ENCODE assay signal across 7 cellular contexts in the genomic region with DNA sequence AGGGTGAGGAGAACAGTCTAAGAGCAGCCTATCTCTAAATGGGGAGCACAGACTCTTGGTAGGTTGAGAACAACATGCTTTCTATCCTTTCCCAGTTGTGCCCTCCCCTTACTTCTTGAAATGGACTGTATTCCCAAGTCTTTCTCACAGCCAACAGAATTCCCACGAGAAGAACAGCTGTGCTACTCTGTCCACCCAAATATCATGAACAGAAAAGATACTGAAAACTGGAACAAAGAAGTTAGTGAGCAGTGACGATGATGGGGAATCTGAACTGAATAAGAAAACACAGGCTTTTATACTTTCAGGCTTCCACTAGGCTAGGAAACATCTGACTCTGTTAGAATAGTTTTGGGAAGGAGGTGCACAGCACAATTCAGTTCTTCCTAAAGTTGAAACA. TPM values are rescaled to one million over a fixed set of nuclear protein-coding genes. Genes with fewer than 3 reads are reported as not detected.
A peak's percentile ranks its signal among the peaks of the same experiment; 100 is the strongest.
DNase-seq lines count a peak whose midpoint lies in the region; ATAC-seq, FAIRE-seq and TF ChIP-seq lines count a peak whose summit lies in the region.
"Had no signal": no experiment of that assay in that cellular context is flagged by ENCODE, and none has a peak within 500 bp of the region (broad histone marks: within the 10 kb centered on the region; RNA-seq: fewer than 3 reads in every experiment).

No MANE protein-coding gene starts in this region.

- ATAC-seq in GM18511 (IDR thresholded peaks at IDR 0.05; ENCODE audit: unreplicated experiment) (no peak), GM19397 (IDR thresholded peaks at IDR 0.05; ENCODE audit: unreplicated experiment) (no peak)

- CTCF ChIA-PET in activated CD4-positive, alpha-beta T cell treated with anti-CD3 and anti-CD28 coated beads, Interleukin-2, amount 10 ng/mL, durations not matched to agents 7 days and 5 days (lab: Charles Lee): interaction anchor here (0.6 to 1.0 kb wide), 3 partner anchors 23 to 44 kb away, joined by 3 to 4 read pairs (median 3); no protein-coding TSS in a partner anchor
- CTCF ChIA-PET in endothelial cell of umbilical vein (lab: Charles Lee): interaction anchor here (0.8 to 2.6 kb wide), 3 partner anchors 34 to 280 kb away, joined by 3 to 8 read pairs (median 5); a partner anchor contains a TSS

- H3K27me3 ChIP-seq in endothelial cell of umbilical vein (ENCODE audit: control insufficient read depth in 2 of 2, insufficient read depth in 2 of 2, low read length in 2 of 2): no peaks in the 10 kb centered on the region

- H3K36me3 Mint-ChIP-seq in activated CD4-positive, alpha-beta T cell treated with anti-CD3 and anti-CD28 coated beads, Interleukin-2, amount 10 ng/mL, durations not matched to agents 7 days and 5 days (ENCODE audit: low read depth): peaks cover 74% of the 10 kb centered on the region

- dilution Hi-C loops in endothelial cell of umbilical vein (cut with MboI; ENCODE audit: extremely low pct_ligation_motif_present, low sequenced_read_pairs): no loop called here

- H3K4me3 Mint-ChIP-seq in activated CD4-positive, alpha-beta T cell treated with anti-CD3 and anti-CD28 coated beads, Interleukin-2, amount 10 ng/mL, durations not matched to agents 7 days and 5 days: peak overlapping the region; percentile 95

- peaks cover 9% of the 10 kb centered on the region for H4K20me1 ChIP-seq in endothelial cell of umbilical vein (replicated peaks; ENCODE audit: control insufficient read depth, extremely low read depth, insufficient read depth, low read length)

- peak overlapping the region; percentile 71 for H3K4me2 ChIP-seq in endothelial cell of umbilical vein (ENCODE audit: insufficient read depth, low read length)

- DNase-seq in activated CD4-positive, alpha-beta T cell treated with anti-CD3 and anti-CD28 coated beads, Interleukin-2, amount 10 ng/mL, durations not matched to agents 7 days and 5 days: no peak
- no peak for DNase-seq in activated CD4-positive, alpha-beta T cell treated with anti-CD3 and anti-CD28 coated beads for 4 hours
- no peak for DNase-seq in endothelial cell of umbilical vein (ENCODE audit: low read depth, low spot score)
- peak; percentile 4 for DNase-seq in stimulated activated CD8-positive, alpha-beta memory T cell treated with anti-CD3 and anti-CD28 coated beads, Interleukin-4, amount 100 ng/mL, for 48 hours

- H3K9ac ChIP-seq in endothelial cell of umbilical vein (replicated peaks; ENCODE audit: extremely low read depth, insufficient read depth, low read length): peak overlapping the region; percentile 16

- no peaks in the 10 kb centered on the region for H3K27me3 Mint-ChIP-seq in activated CD4-positive, alpha-beta T cell treated with anti-CD3 and anti-CD28 coated beads, Interleukin-2, amount 10 ng/mL, durations not matched to agents 7 days and 5 days

- H3K4me1 Mint-ChIP-seq in activated CD4-positive, alpha-beta T cell treated with anti-CD3 and anti-CD28 coated beads, Interleukin-2, amount 10 ng/mL, durations not matched to agents 7 days and 5 days: peaks cover 65% of the 10 kb centered on the region

- H3K4me3 ChIP-seq in endothelial cell of umbilical vein (replicated peaks in 1 of 3; ENCODE audit: insufficient read depth in 1 of 3, low read depth in 1 of 3, low read length in 3 of 3): no peak overlapping the region

- no peaks in the 10 kb centered on the region for H3K9me3 Mint-ChIP-seq in activated CD4-positive, alpha-beta T cell treated with anti-CD3 and anti-CD28 coated beads, Interleukin-2, amount 10 ng/mL, durations not matched to agents 7 days and 5 days

- intact Hi-C loops in endothelial cell of umbilical vein (cut with micrococcal nuclease): no loop called here

- no peak for TF ChIP-seq CTCF in endothelial cell of umbilical vein (IDR thresholded peaks at IDR 0.05; ENCODE audit: extremely low read depth in 1 of 2, insufficient read depth in 1 of 2, low read depth in 1 of 2, low read length in 2 of 2)

- peak overlapping the region; percentile 80 for H3K27ac Mint-ChIP-seq in activated CD4-positive, alpha-beta T cell treated with anti-CD3 and anti-CD28 coated beads, Interleukin-2, amount 10 ng/mL, durations not matched to agents 7 days and 5 days

- H3K27ac ChIP-seq in endothelial cell of umbilical vein (ENCODE audit: insufficient read depth, low read depth, low read length): no peak overlapping the region

- no peak for TF ChIP-seq POLR2A in endothelial cell of umbilical vein (IDR thresholded peaks at IDR 0.05; ENCODE audit: low read depth, low read length)

- peaks cover 33% of the 10 kb centered on the region for H3K4me1 ChIP-seq in endothelial cell of umbilical vein (ENCODE audit: control insufficient read depth, extremely low read depth, insufficient read depth, low read length)

- POLR2A ChIA-PET in activated CD4-positive, alpha-beta T cell treated with anti-CD3 and anti-CD28 coated beads, Interleukin-2, amount 10 ng/mL, durations not matched to agents 7 days and 5 days (lab: Charles Lee): no interaction called here
- POLR2A ChIA-PET in endothelial cell of umbilical vein (lab: Charles Lee): no interaction called here

- peaks cover 9 to 12% of the 10 kb centered on the region in 2 experiments for H3K36me3 ChIP-seq in endothelial cell of umbilical vein (ENCODE audit: control insufficient read depth in 2 of 2, extremely low read depth in 1 of 2, insufficient read depth in 2 of 2, low read length in 2 of 2)

- FAIRE-seq in endothelial cell of umbilical vein (lab: Jason Lieb, UNC): no peak
- FAIRE-seq: colon had no signal

- no peaks in the 10 kb centered on the region for H3K9me1 ChIP-seq in endothelial cell of umbilical vein (replicated peaks; ENCODE audit: control insufficient read depth, extremely low read depth, insufficient read depth, low read length)

- no peaks in the 10 kb centered on the region for H3K9me3 ChIP-seq in endothelial cell of umbilical vein (replicated peaks; ENCODE audit: control insufficient read depth, insufficient read depth, low read length)

- no peak overlapping the region for H2AFZ ChIP-seq in endothelial cell of umbilical vein (ENCODE audit: low read depth, low read length)

- no TSS peak for BruUV-seq in endothelial cell of umbilical vein (replicated peaks; lab: Mats Ljungman, UMichigan)

- peaks cover 79% of the 10 kb centered on the region for H3K79me2 ChIP-seq in endothelial cell of umbilical vein (ENCODE audit: control insufficient read depth, insufficient read depth, low read length)

TF ChIP-seq in endothelial cell of umbilical vein, 7 proteins besides CTCF, POLR2A, EP300 and RAD21 (continues in another document):
- TF ChIP-seq POLR2AphosphoS5 (IDR thresholded peaks at IDR 0.05; ENCODE audit: insufficient read depth, low read depth, low read length) (no peak), FOS (IDR thresholded peaks at IDR 0.05; ENCODE audit: borderline replicate concordance, insufficient read depth, low read length) (no peak)

RNA-seq across cellular contexts. Expression of a gene that starts 3.4 kb away (rescaled TPM):
- total RNA-seq in activated CD4-positive, alpha-beta T cell treated with anti-CD3 and anti-CD28 coated beads, Interleukin-2, amount 10 ng/mL, durations not matched to agents 7 days and 5 days: 100 to 1,000 TPM; 805 to 843 TPM
- total RNA-seq in endothelial cell of umbilical vein: 886 and 892 TPM in 2 replicates
- polyA plus RNA-seq in endothelial cell of umbilical vein: 130 and 260 TPM in 2 replicates
- polyA plus RNA-seq in endothelial cell of umbilical vein (2011; cell fraction: cytosol; rRNA removed): 311 and 453 TPM in 2 replicates
- 103 and 153 TPM in 2 replicates for polyA plus RNA-seq in endothelial cell of umbilical vein (2011; cell fraction: nucleus; rRNA removed)
- 1,629 and 2,020 TPM in 2 replicates for polyA plus RNA-seq in endothelial cell of umbilical vein (2012)
- 252 TPM in 2 replicates for polyA minus RNA-seq in endothelial cell of umbilical vein
- 136 TPM for polyA minus RNA-seq in endothelial cell of umbilical vein (2011; cell fraction: cytosol; rRNA and poly(A)+ RNA removed)
- polyA minus RNA-seq in endothelial cell of umbilical vein (2011; cell fraction: nucleus; rRNA and poly(A)+ RNA removed): 36.7 and 40.2 TPM in 2 replicates

RNA-seq across cellular contexts. Expression of a gene that starts 30.4 kb away (rescaled TPM):
- 10 to 100 TPM; 48.0 to 52.9 TPM for total RNA-seq in activated CD4-positive, alpha-beta T cell treated with anti-CD3 and anti-CD28 coated beads, Interleukin-2, amount 10 ng/mL, durations not matched to agents 7 days and 5 days
- total RNA-seq in endothelial cell of umbilical vein: 12.1 and 13.4 TPM in 2 replicates
- polyA plus RNA-seq in endothelial cell of umbilical vein: 8.0 and 10.9 TPM in 2 replicates
- 12.4 and 15.2 TPM in 2 replicates for polyA plus RNA-seq in endothelial cell of umbilical vein (2011; cell fraction: cytosol; rRNA removed)
- 15.6 and 17.6 TPM in 2 replicates for polyA plus RNA-seq in endothelial cell of umbilical vein (2011; cell fraction: nucleus; rRNA removed)
- polyA plus RNA-seq in endothelial cell of umbilical vein (2012): 5.6 and 15.0 TPM in 2 replicates
- 16.9 and 17.4 TPM in 2 replicates for polyA minus RNA-seq in endothelial cell of umbilical vein
- polyA minus RNA-seq in endothelial cell of umbilical vein (2011; cell fraction: cytosol; rRNA and poly(A)+ RNA removed): 30.0 TPM
- polyA minus RNA-seq in endothelial cell of umbilical vein (2011; cell fraction: nucleus; rRNA and poly(A)+ RNA removed): 9.4 and 12.4 TPM in 2 replicates

RNA-seq across cellular contexts. Expression of a gene that starts 33.6 kb away (rescaled TPM):
- 100 to 1,000 TPM; 218 to 236 TPM for total RNA-seq in activated CD4-positive, alpha-beta T cell treated with anti-CD3 and anti-CD28 coated beads, Interleukin-2, amount 10 ng/mL, durations not matched to agents 7 days and 5 days
- total RNA-seq in endothelial cell of umbilical vein: 262 and 278 TPM in 2 replicates
- polyA plus RNA-seq in endothelial cell of umbilical vein: 33.4 and 48.5 TPM in 2 replicates
- 73.3 and 77.3 TPM in 2 replicates for polyA plus RNA-seq in endothelial cell of umbilical vein (2011; cell fraction: cytosol; rRNA removed)
- 37.5 and 49.3 TPM in 2 replicates for polyA plus RNA-seq in endothelial cell of umbilical vein (2011; cell fraction: nucleus; rRNA removed)
- 239 and 400 TPM in 2 replicates for polyA plus RNA-seq in endothelial cell of umbilical vein (2012)
- 21.7 and 27.4 TPM in 2 replicates for polyA minus RNA-seq in endothelial cell of umbilical vein
- polyA minus RNA-seq in endothelial cell of umbilical vein (2011; cell fraction: cytosol; rRNA and poly(A)+ RNA removed): 119 TPM
- 26.1 and 27.9 TPM in 2 replicates for polyA minus RNA-seq in endothelial cell of umbilical vein (2011; cell fraction: nucleus; rRNA and poly(A)+ RNA removed)

RNA-seq across cellular contexts. Expression of a gene that starts 41.4 kb away (rescaled TPM):
- total RNA-seq in activated CD4-positive, alpha-beta T cell treated with anti-CD3 and anti-CD28 coated beads, Interleukin-2, amount 10 ng/mL, durations not matched to agents 7 days and 5 days: 1 to 10 TPM; 3.1 to 3.8 TPM
- total RNA-seq in endothelial cell of umbilical vein: not detected in 2 replicates
- 0.25 TPM in 1 of 2 replicates, not detected in the other for polyA plus RNA-seq in endothelial cell of umbilical vein
- 0.19 and 0.23 TPM in 2 replicates for polyA plus RNA-seq in endothelial cell of umbilical vein (2011; cell fraction: cytosol; rRNA removed)
- polyA plus RNA-seq in endothelial cell of umbilical vein (2011; cell fraction: nucleus; rRNA removed): 0.08 and 0.13 TPM in 2 replicates
- not detected in 2 replicates for polyA plus RNA-seq in endothelial cell of umbilical vein (2012)
- 0.36 and 0.85 TPM in 2 replicates for polyA minus RNA-seq in endothelial cell of umbilical vein
- polyA minus RNA-seq in endothelial cell of umbilical vein (2011; cell fraction: cytosol; rRNA and poly(A)+ RNA removed): not detected
- not detected in 2 replicates for polyA minus RNA-seq in endothelial cell of umbilical vein (2011; cell fraction: nucleus; rRNA and poly(A)+ RNA removed)
